In genomic region chr2:77818186-77818585, GRCh38 we compare ENCODE assay signal across 22 cellular contexts.
DNase-seq lines count a peak whose midpoint lies in the region; ATAC-seq, FAIRE-seq and TF ChIP-seq lines count a peak whose summit lies in the region.
"Had no signal": no experiment of that assay in that cellular context is flagged by ENCODE, and none has a peak within 500 bp of the region (broad histone marks: within the 10 kb centered on the region; RNA-seq: fewer than 3 reads in every experiment).

No MANE protein-coding gene starts in this region.

- no peak for ATAC-seq in HepG2
- no peak for ATAC-seq in right lobe of liver
- no peak for ATAC-seq in GM23338
- ATAC-seq in K562: no peak
- ATAC-seq in GM18861 (IDR thresholded peaks at IDR 0.05; ENCODE audit: unreplicated experiment): no peak
- ATAC-seq: A549 had no signal

- H3F3A ChIP-seq in GM23338 (replicated peaks; ENCODE audit: low read depth): no peaks in the 10 kb centered on the region

- intact Hi-C loops in HepG2 (cut with micrococcal nuclease; ENCODE audit: unreplicated experiment): no loop called here
- intact Hi-C loops in right lobe of liver (cut with DNase I): no loop called here
- intact Hi-C loops in K562 (cut with micrococcal nuclease): no loop called here

- BruUV-seq in HepG2 (replicated peaks; lab: Mats Ljungman, UMichigan) (no TSS peak), K562 (replicated peaks; lab: Mats Ljungman, UMichigan) (no TSS peak)

- TF ChIP-seq EP300 in HepG2 (IDR thresholded peaks at IDR 0.05; ENCODE audit: low read depth in 2 of 2, low read length in 2 of 2) (no peak), HepG2 (CRISPR knock-in tag; IDR thresholded peaks at IDR 0.05; ENCODE audit: borderline replicate concordance) (no peak), K562 (IDR thresholded peaks at IDR 0.05; ENCODE audit: low read length) (no peak)

- CTCF ChIA-PET in HepG2 (lab: Yijun Ruan, JAX; ENCODE audit: low intra/inter-chr PET ratio, low total read pairs): no interaction called here
- CTCF ChIA-PET in K562 (lab: Yijun Ruan, JAX; ENCODE audit: low intra/inter-chr PET ratio): no interaction called here

- DNase-seq in HepG2 (ENCODE audit: low spot score) (no peak), right lobe of liver (no peak), GM23338 (ENCODE audit: low spot score) (no peak), K562 (ENCODE audit: extremely low read depth in 1 of 4, low spot score in 3 of 4) (no peak), NCI-H2107 treated with DMSO at 0.1 percent for 48 hours (lab: John Stamatoyannopoulos, UW; ENCODE audit: unreplicated experiment) (no peak)
- DNase-seq: AML-193; BE2C; C1 segment of cervical spinal cord; Caco-2; Calu3; CD4-positive, alpha-beta memory T cell; CD4-positive, CD25-positive, alpha-beta regulatory T cell; DMS79 treated with DMSO at 0.1 percent for 48 hours; GF-D8 had no signal

- H3K79me2 ChIP-seq in HepG2 (ENCODE audit: insufficient read depth, low read length) (no peaks in the 10 kb centered on the region), GM23338 (replicated peaks; ENCODE audit: insufficient read depth) (no peaks in the 10 kb centered on the region), K562 (ENCODE audit: control insufficient read depth, insufficient read depth, low read length) (no peaks in the 10 kb centered on the region)

- H3K27me3 ChIP-seq in HepG2 (ENCODE audit: control insufficient read depth in 1 of 2, insufficient read depth in 2 of 2, low read length in 2 of 2) (no peaks in the 10 kb centered on the region), right lobe of liver (no peaks in the 10 kb centered on the region), GM23338 (ENCODE audit: insufficient read depth) (no peaks in the 10 kb centered on the region), K562 (ENCODE audit: control insufficient read depth in 2 of 2, insufficient read depth in 2 of 2, low read length in 2 of 2) (no peaks in the 10 kb centered on the region)
- H3K27me3 ChIP-seq: BE2C, BLaER1 had no signal

- H3K9me3 Mint-ChIP-seq in GM23338: no peaks in the 10 kb centered on the region; the same call in 2 of the 3 replicates

- no peak for TF ChIP-seq RAD21 in HepG2 (CRISPR knock-in tag; IDR thresholded peaks at IDR 0.05)
- TF ChIP-seq RAD21 in K562 (CRISPR knock-in tag; conservative IDR thresholded peaks at IDR 0.05 in 1 of 2, IDR thresholded peaks at IDR 0.05 in 1 of 2): no peak

- POLR2A ChIA-PET in HepG2 (lab: Yijun Ruan, JAX) (no interaction called here), K562 (lab: Yijun Ruan, JAX) (no interaction called here)

- H3K4me1 ChIP-seq in HepG2 (ENCODE audit: insufficient read depth, low read length): peaks cover 22% of the 10 kb centered on the region
- H3K4me1 ChIP-seq in right lobe of liver: no peaks in the 10 kb centered on the region
- H3K4me1 ChIP-seq in GM23338 (ENCODE audit: insufficient read depth): peaks cover 19% of the 10 kb centered on the region; the same call in 1 of the 2 replicates
- no peaks in the 10 kb centered on the region for H3K4me1 ChIP-seq in K562 (replicated peaks in 1 of 2; ENCODE audit: control insufficient read depth in 2 of 2, insufficient read depth in 2 of 2, low read length in 2 of 2)
- H3K4me1 ChIP-seq: A549, BE2C, BLaER1 had no signal

- H3K4me3 ChIP-seq in HepG2 (replicated peaks in 1 of 3; ENCODE audit: insufficient read depth in 1 of 3, low read depth in 2 of 3, low read length in 3 of 3) (no peak overlapping the region), right lobe of liver (no peak overlapping the region), GM23338 (no peak overlapping the region), K562 (no peak overlapping the region)
- H3K4me3 ChIP-seq: A549, BLaER1 had no signal

- H3K27ac ChIP-seq in HepG2 (ENCODE audit: extremely low read length, insufficient read depth, low read length) (no peak overlapping the region), right lobe of liver (no peak overlapping the region), GM23338 (ENCODE audit: low read depth) (no peak overlapping the region), K562 (ENCODE audit: extremely low read depth, low read depth, low read length) (no peak overlapping the region)
- H3K27ac ChIP-seq: 22Rv1, A549, BLaER1 had no signal

- in situ Hi-C loops in HepG2 (cut with HindIII; ENCODE audit: extremely low pct_ligation_motif_present, low pct_unique_long_range_greater_than_20kb) (no loop called here), K562 (cut with MboI) (no loop called here)

- FAIRE-seq in HepG2 (lab: Jason Lieb, UNC) (no peak), K562 (lab: Jason Lieb, UNC) (no peak)
- FAIRE-seq: A549, D721Med, G401.6, GM12891 had no signal

- no peak for TF ChIP-seq CTCF in HepG2 (CRISPR knock-in tag; IDR thresholded peaks at IDR 0.05)
- TF ChIP-seq CTCF in right lobe of liver (IDR thresholded peaks at IDR 0.05): no peak
- TF ChIP-seq CTCF in GM23338 (conservative IDR thresholded peaks at IDR 0.05; ENCODE audit: low read depth in 2 of 2): no peak
- TF ChIP-seq CTCF in K562 (IDR thresholded peaks at IDR 0.05 in 2 of 3, conservative IDR thresholded peaks at IDR 0.05 in 1 of 3; ENCODE audit: insufficient read depth in 2 of 3, low read depth in 1 of 3, low read length in 3 of 3): no peak

- no peaks in the 10 kb centered on the region for H3K9me3 ChIP-seq in HepG2 (ENCODE audit: low read length)
- no peaks in the 10 kb centered on the region for H3K9me3 ChIP-seq in right lobe of liver
- no peaks in the 10 kb centered on the region for H3K9me3 ChIP-seq in K562 (replicated peaks; ENCODE audit: control insufficient read depth, insufficient read depth, low read depth, low read length)
- H3K9me3 ChIP-seq: BE2C, BLaER1, Caco-2 had no signal

- H3K4me3 Mint-ChIP-seq in GM23338: no peak overlapping the region
- H3K4me3 Mint-ChIP-seq: CD14-positive monocyte; CD4-positive, alpha-beta memory T cell; CD4-positive, CD25-positive, alpha-beta regulatory T cell had no signal

- H3K36me3 ChIP-seq in HepG2 (replicated peaks in 1 of 2; ENCODE audit: control insufficient read depth in 1 of 2, insufficient read depth in 2 of 2, low read length in 2 of 2) (no peaks in the 10 kb centered on the region), right lobe of liver (no peaks in the 10 kb centered on the region), GM23338 (ENCODE audit: insufficient read depth) (no peaks in the 10 kb centered on the region), K562 (ENCODE audit: control insufficient read depth, insufficient read depth, low read length) (no peaks in the 10 kb centered on the region)
- H3K36me3 ChIP-seq: BE2C, BLaER1 had no signal

- H3K9me2 ChIP-seq in GM23338 (ENCODE audit: insufficient read depth): no peaks in the 10 kb centered on the region

- H3K27me3 Mint-ChIP-seq in GM23338 (ENCODE audit: insufficient read depth, low read depth, poor library complexity): peaks cover 5% of the 10 kb centered on the region
- H3K27me3 Mint-ChIP-seq: CD4-positive, alpha-beta memory T cell; CD4-positive, CD25-positive, alpha-beta regulatory T cell had no signal

- H2AFZ ChIP-seq in HepG2 (ENCODE audit: low read length): no peak overlapping the region
- H2AFZ ChIP-seq in GM23338: peak overlapping the region; percentile 23; the same call in 1 of the 2 replicates
- H2AFZ ChIP-seq in K562 (ENCODE audit: low read depth, low read length): no peak overlapping the region

- peaks cover 5% of the 10 kb centered on the region; the same call in 2 of the 3 replicates for H3K36me3 Mint-ChIP-seq in GM23338 (ENCODE audit: low read depth)
- H3K36me3 Mint-ChIP-seq: CD14-positive monocyte had no signal

- H3K27ac Mint-ChIP-seq in GM23338: no peak overlapping the region
- H3K27ac Mint-ChIP-seq: CD14-positive monocyte; CD4-positive, alpha-beta memory T cell; CD4-positive, CD25-positive, alpha-beta regulatory T cell had no signal

- peaks cover 18% of the 10 kb centered on the region for H3K4me1 Mint-ChIP-seq in GM23338
- H3K4me1 Mint-ChIP-seq: CD14-positive monocyte; CD4-positive, alpha-beta memory T cell; CD4-positive, CD25-positive, alpha-beta regulatory T cell had no signal

- H3K9ac ChIP-seq in HepG2 (ENCODE audit: insufficient read depth, low read depth, low read length) (no peak overlapping the region), K562 (ENCODE audit: insufficient read depth in 1 of 2, low read depth in 2 of 2, low read length in 2 of 2) (no peak overlapping the region)
- H3K9ac ChIP-seq: BLaER1 had no signal

- H4K20me1 ChIP-seq in HepG2 (ENCODE audit: insufficient read depth, low read length) (no peaks in the 10 kb centered on the region), GM23338 (replicated peaks; ENCODE audit: insufficient read depth) (no peaks in the 10 kb centered on the region), K562 (replicated peaks; ENCODE audit: control insufficient read depth, insufficient read depth, low read length) (no peaks in the 10 kb centered on the region)
- H4K20me1 ChIP-seq: BLaER1 had no signal

- no peak for TF ChIP-seq POLR2A in HepG2 (IDR thresholded peaks at IDR 0.05; ENCODE audit: insufficient read depth in 1 of 2, low read depth in 2 of 2, low read length in 2 of 2)
- no peak for TF ChIP-seq POLR2A in right lobe of liver (IDR thresholded peaks at IDR 0.05)
- TF ChIP-seq POLR2A in K562 (conservative IDR thresholded peaks at IDR 0.05): no peak

- no peak overlapping the region for H3K4me2 ChIP-seq in HepG2 (ENCODE audit: low read depth, low read length)
- H3K4me2 ChIP-seq in GM23338: no peak overlapping the region
- no peak overlapping the region for H3K4me2 ChIP-seq in K562 (ENCODE audit: insufficient read depth, low read length)
- H3K4me2 ChIP-seq: A549, BLaER1 had no signal

- no peaks in the 10 kb centered on the region for H3K9me1 ChIP-seq in K562 (ENCODE audit: control insufficient read depth, insufficient read depth, low read length)

TF ChIP-seq in HepG2, 621 proteins besides CTCF, POLR2A, EP300 and RAD21 (continues in another document):
- no peak for TF ChIP-seq KDM3A (CRISPR knock-in tag; IDR thresholded peaks at IDR 0.05; ENCODE audit: low read depth)

TF ChIP-seq in K562, 482 proteins besides CTCF, POLR2A, EP300 and RAD21:
- TF ChIP-seq ZNF512 (tag; IDR thresholded peaks at IDR 0.05): peak; percentile 47; the same call in 1 of the 2 replicates
- TF ChIP-seq NR3C1 (CRISPR knock-in tag; IDR thresholded peaks at IDR 0.05): no peak

Comparison
In these comparisons a context has a peak if more than half of its experiments do, and no peak if none do; other contexts are left out.
1. Of the 241 proteins assayed by ChIP-seq in both HepG2 and K562: peak only in HepG2: none; only in K562: none; in both: ZNF512; in neither: 240.